Comparison of ENCODE assay signal across 8 cellular contexts in the genomic region with DNA sequence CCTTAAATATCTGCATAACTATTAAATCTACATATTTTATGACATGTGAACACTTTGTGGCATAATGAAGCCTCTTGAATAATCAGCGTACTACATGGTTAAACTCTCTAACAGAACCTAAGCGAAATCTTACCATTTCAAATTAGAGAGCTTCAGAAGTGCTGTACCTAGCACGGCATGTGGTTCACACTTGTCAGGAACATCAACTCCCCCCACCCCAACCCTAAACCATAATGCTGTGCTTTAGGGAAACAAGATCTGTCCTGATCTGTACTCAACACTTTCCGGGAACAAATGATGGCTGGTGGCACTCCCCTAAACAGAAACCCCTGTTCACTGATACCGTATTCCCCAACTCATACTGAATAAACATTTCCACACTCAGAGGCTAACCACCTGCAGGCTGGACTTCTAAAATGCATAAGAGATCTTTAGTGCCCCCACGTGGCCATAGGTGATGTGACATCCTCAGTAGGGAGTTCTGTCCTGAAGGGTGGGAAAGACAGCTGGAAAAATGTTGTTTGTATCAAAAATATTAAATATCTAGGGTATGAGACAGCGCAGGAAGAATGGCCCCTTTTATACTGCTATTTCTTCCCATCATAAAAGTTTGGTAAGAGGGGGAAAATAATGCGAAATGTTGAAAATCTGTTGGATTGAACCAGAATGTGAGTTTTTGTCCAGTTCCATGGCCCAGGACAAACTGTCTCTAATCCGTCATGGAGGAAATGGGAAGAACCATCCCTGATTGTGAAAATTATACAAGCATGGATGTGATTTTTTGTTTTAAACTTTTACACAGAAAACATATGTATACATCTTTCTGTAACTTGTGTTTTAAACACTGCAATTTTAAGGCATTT.
DNase-seq lines count a peak whose midpoint lies in the region; ATAC-seq and TF ChIP-seq lines count a peak whose summit lies in the region.

No MANE protein-coding gene starts in this region.

- H3K27ac ChIP-seq in colonic mucosa = no peak overlapping the region
- H3K27ac ChIP-seq in liver (ENCODE audit: low read depth in 1 of 2, low read length in 2 of 2) = no peak overlapping the region

- TF ChIP-seq RAD21 in liver (IDR thresholded peaks at IDR 0.05) = peak; percentile 85 to 95

- H3K9ac ChIP-seq in colonic mucosa (ENCODE audit: low read depth in 2 of 2, low read length in 2 of 2) (no peak overlapping the region), liver (ENCODE audit: low read depth in 1 of 2, low read length in 2 of 2) (no peak overlapping the region)

- H3K36me3 ChIP-seq in H7 (replicated peaks; ENCODE audit: control insufficient read depth, insufficient read depth, low read length) = no peaks in the 10 kb centered on the region
- H3K36me3 ChIP-seq in colonic mucosa = no peaks in the 10 kb centered on the region
- H3K36me3 ChIP-seq in liver (ENCODE audit: control insufficient read depth in 4 of 4, insufficient read depth in 3 of 4, low read depth in 1 of 4, low read length in 3 of 4) = no peaks in the 10 kb centered on the region

- TF ChIP-seq CTCF in colonic mucosa (IDR thresholded peaks at IDR 0.05) (peak; percentile 66), liver (IDR thresholded peaks at IDR 0.05; ENCODE audit: low read depth, low read length, missing input control) (peak; percentile 78)

- H3K27me3 ChIP-seq in H7 (ENCODE audit: control insufficient read depth, insufficient read depth, low read length) (no peaks in the 10 kb centered on the region), colonic mucosa (no peaks in the 10 kb centered on the region), liver (ENCODE audit: control insufficient read depth in 4 of 4, insufficient read depth in 4 of 4, low read length in 3 of 4) (no peaks in the 10 kb centered on the region)

- H3K4me1 ChIP-seq in colonic mucosa = no peaks in the 10 kb centered on the region
- peaks cover 0 to 3% (median 1%) of the 10 kb centered on the region in 4 donors for H3K4me1 ChIP-seq in liver (ENCODE audit: control insufficient read depth in 4 of 4, insufficient read depth in 4 of 4, low read length in 3 of 4)

- ATAC-seq in GM21528 (IDR thresholded peaks at IDR 0.05; ENCODE audit: low FRiP score, unreplicated experiment) = no peak

- DNase-seq in Ammon's horn (ENCODE audit: low spot score) (peak; percentile 88), H7 (peak; percentile 68), NCI-H510A (lab: John Stamatoyannopoulos, UW) (peak; percentile 50), colonic mucosa (peak; percentile 70)
- peak; percentile 40 to 55 for DNase-seq in activated CD4-positive, alpha-beta T cell treated with anti-CD3 and anti-CD28 coated beads for 4 hours
- DNase-seq in stimulated activated CD4-positive, alpha-beta T cell treated with anti-CD3 and anti-CD28 coated beads, TNF-alpha, amount 100 ng/mL, for 4 hours (ENCODE audit: low read depth in 3 of 3) = peak; percentile 5 to 30 (median 27)

- H3K9me3 ChIP-seq in colonic mucosa = no peaks in the 10 kb centered on the region
- no peaks in the 10 kb centered on the region for H3K9me3 ChIP-seq in liver (ENCODE audit: control insufficient read depth in 4 of 4, low read length in 3 of 4)

- 28% methylated on average over 9 of the region's 9 CpGs for WGBS in liver

- H3K4me3 ChIP-seq in H7 (ENCODE audit: insufficient read depth, low read depth, low read length) = no peak overlapping the region
- H3K4me3 ChIP-seq in colonic mucosa = no peak overlapping the region
- H3K4me3 ChIP-seq in liver (ENCODE audit: low read depth in 1 of 3, low read length in 3 of 3) = no peak overlapping the region

- intact Hi-C loops in colonic mucosa (cut with DNase I) = no loop called here

TF ChIP-seq in liver, 16 proteins besides CTCF, POLR2A, EP300 and RAD21:
- TF ChIP-seq HNF4G (IDR thresholded peaks at IDR 0.05) (no peak), FOXA1 (IDR thresholded peaks at IDR 0.05) (no peak), RXRA (IDR thresholded peaks at IDR 0.05) (peak in 1 of 2 donors; percentile 35), SP1 (IDR thresholded peaks at IDR 0.05) (no peak), JUND (IDR thresholded peaks at IDR 0.05) (no peak), HNF4A (conservative IDR thresholded peaks at IDR 0.05) (peak in 1 of 2 donors; percentile 20)

Comparison
In these comparisons a context has a peak if more than half of its experiments do, and no peak if none do; other contexts are left out.
1. DNase-seq: peak in every context shown above with its lines; median percentile 88 in Ammon's horn; 70 in colonic mucosa; 68 in H7; 50 in NCI-H510A; 48 in activated CD4-positive, alpha-beta T cell treated with anti-CD3 and anti-CD28 coated beads for 4 hours; 27 in stimulated activated CD4-positive, alpha-beta T cell treated with anti-CD3 and anti-CD28 coated beads, TNF-alpha, amount 100 ng/mL, for 4 hours.